8 cellular contexts compared by ENCODE assay signal in genomic region chrX:3962511-3963350, GRCh38.
DNase-seq lines count a peak whose midpoint lies in the region; ATAC-seq and TF ChIP-seq lines count a peak whose summit lies in the region.

No MANE protein-coding gene starts in this region.

- TF ChIP-seq POLR2A in uterus (IDR thresholded peaks at IDR 0.05): no peak

- no peaks in the 10 kb centered on the region for H4K20me1 ChIP-seq in hepatocyte (ENCODE audit: insufficient read depth, poor library complexity, severe bottlenecking)

- peak; percentile 61 for DNase-seq in NCI-H82 (lab: John Stamatoyannopoulos, UW)
- DNase-seq in NCI-H82 treated with DMSO at 0.1 percent for 48 hours (lab: John Stamatoyannopoulos, UW; ENCODE audit: unreplicated experiment): no peak
- DNase-seq in SK-N-DZ (ENCODE audit: low spot score): peak; percentile 13
- DNase-seq in hepatocyte (ENCODE audit: low spot score): peak; percentile 61
- no peak for DNase-seq in uterus
- no peak for DNase-seq in HCEC 1CT

- intact Hi-C loops in uterus (cut with DNase I; ENCODE audit: low total_unique reads): no loop called here

- peak overlapping the region; percentile 46 for H3K4me2 ChIP-seq in hepatocyte

- H3K27ac ChIP-seq in hepatocyte (no peak overlapping the region), uterus (no peak overlapping the region)

- H3K36me3 ChIP-seq in hepatocyte (replicated peaks; ENCODE audit: insufficient read depth, low read depth): no peaks in the 10 kb centered on the region
- no peaks in the 10 kb centered on the region for H3K36me3 ChIP-seq in uterus

- no peaks in the 10 kb centered on the region for H3K79me2 ChIP-seq in hepatocyte

- H2AFZ ChIP-seq in hepatocyte: no peak overlapping the region

- TF ChIP-seq CTCF in hepatocyte (IDR thresholded peaks at IDR 0.05; ENCODE audit: poor library complexity) (peak; percentile 79), uterus (IDR thresholded peaks at IDR 0.05) (peak in 3 of 4 experiments; percentile 12 to 32 (median 21))

- H3K4me1 ChIP-seq in hepatocyte (ENCODE audit: insufficient read depth): no peaks in the 10 kb centered on the region
- H3K4me1 ChIP-seq in uterus: no peaks in the 10 kb centered on the region

- peak; percentile 48 for ATAC-seq in HG03432 (IDR thresholded peaks at IDR 0.05; ENCODE audit: unreplicated experiment)
- ATAC-seq in HG03135 (IDR thresholded peaks at IDR 0.05; ENCODE audit: unreplicated experiment): no peak

- WGBS in hepatocyte (ENCODE audit: low lambda C conversion rate, missing lambda C conversion rate): 10% methylated on average over 15 of the region's 15 CpGs

- H3K9me3 ChIP-seq in hepatocyte (ENCODE audit: low read depth) (no peaks in the 10 kb centered on the region), uterus (no peaks in the 10 kb centered on the region)

- H3K27me3 ChIP-seq in hepatocyte (no peaks in the 10 kb centered on the region), uterus (no peaks in the 10 kb centered on the region)

- H3K4me3 ChIP-seq in hepatocyte (no peak overlapping the region), uterus (no peak overlapping the region)

- H3K9me2 ChIP-seq in hepatocyte (replicated peaks; ENCODE audit: insufficient read depth): no peaks in the 10 kb centered on the region

Comparison
In these comparisons a context has a peak if more than half of its experiments do, and no peak if none do; other contexts are left out.
1. DNase-seq: peak in NCI-H82 (single experiment), SK-N-DZ (single experiment) and hepatocyte (single experiment); none in NCI-H82 treated with DMSO at 0.1 percent for 48 hours (single experiment), uterus (0 of 2) and HCEC 1CT (single experiment).